26 cellular contexts compared by ENCODE assay signal in genomic region chr1:89955311-89955710, GRCh38. TPM values are rescaled to one million over a fixed set of nuclear protein-coding genes. Genes with fewer than 3 reads are reported as not detected.
A peak's percentile ranks its signal among the peaks of the same experiment; 100 is the strongest.
DNase-seq lines count a peak whose midpoint lies in the region; ATAC-seq and TF ChIP-seq lines count a peak whose summit lies in the region.
"Had no signal": no experiment of that assay in that cellular context is flagged by ENCODE, and none has a peak within 500 bp of the region (broad histone marks: within the 10 kb centered on the region; RNA-seq: fewer than 3 reads in every experiment).

No MANE protein-coding gene starts in this region.

- H3K9me2 ChIP-seq in PC-9 (ENCODE audit: insufficient read depth) = no peaks in the 10 kb centered on the region

- H3K79me2 ChIP-seq in PC-9 (ENCODE audit: low read depth) (peaks cover 26% of the 10 kb centered on the region), trophoblast cell (ENCODE audit: control insufficient read depth, insufficient read depth, low read length, poor library complexity) (peaks cover 2% of the 10 kb centered on the region)

- no CpG with 5 or more reads among the region's 1 CpG for WGBS in trophoblast cell (ENCODE audit: extremely low coverage, insufficient coverage, insufficient read length)

- no peak overlapping the region for H3K23ac ChIP-seq in trophoblast cell (ENCODE audit: low read length)

- H3K9me3 ChIP-seq in Caco-2 = no peaks in the 10 kb centered on the region
- H3K9me3 ChIP-seq in HUES48 (ENCODE audit: control insufficient read depth, insufficient read depth, low read length) = peaks cover 5% of the 10 kb centered on the region; the same call in 1 of the 2 replicates
- H3K9me3 ChIP-seq in PC-9 (ENCODE audit: insufficient read depth, low read depth) = peaks cover 12% of the 10 kb centered on the region
- H3K9me3 ChIP-seq in trophoblast cell (ENCODE audit: insufficient read depth, low read depth, low read length) = no peaks in the 10 kb centered on the region

- no peak overlapping the region for H2BK120ac ChIP-seq in trophoblast cell (ENCODE audit: insufficient read depth, low read length, poor library complexity)

- no peak overlapping the region for H3K4me3 ChIP-seq in Caco-2 (ENCODE audit: low read depth, low read length)
- no peak overlapping the region for H3K4me3 ChIP-seq in HUES48 (ENCODE audit: low read depth, low read length)
- peak overlapping the region; percentile 32 for H3K4me3 ChIP-seq in PC-9
- H3K4me3 ChIP-seq in trophoblast cell (ENCODE audit: low read depth, low read length) = no peak overlapping the region
- H3K4me3 ChIP-seq: GM12878, SK-N-MC had no signal

- H3K27me3 Mint-ChIP-seq in Caco-2 (ENCODE audit: insufficient read depth, unreplicated experiment) (no peaks in the 10 kb centered on the region), chondrocyte (ENCODE audit: low read depth) (no peaks in the 10 kb centered on the region)
- H3K27me3 Mint-ChIP-seq: CD4-positive, CD25-positive, alpha-beta regulatory T cell had no signal

- peak overlapping the region; percentile 14 for H3K27ac Mint-ChIP-seq in Caco-2 (ENCODE audit: unreplicated experiment)
- H3K27ac Mint-ChIP-seq in chondrocyte (ENCODE audit: unreplicated experiment) = no peak overlapping the region
- H3K27ac Mint-ChIP-seq: CD4-positive, CD25-positive, alpha-beta regulatory T cell had no signal

- no peak overlapping the region for H3K4ac ChIP-seq in trophoblast cell (ENCODE audit: low read depth, low read length)

- intact Hi-C loops in Caco-2 (cut with micrococcal nuclease; ENCODE audit: unreplicated experiment) (loop anchor here (2.0 kb wide), 1 partner anchor 31 kb away; no protein-coding TSS in a partner anchor), PC-9 (cut with micrococcal nuclease; ENCODE audit: unreplicated experiment) (no loop called here)

- H3K27me3 ChIP-seq in Caco-2 (replicated peaks; ENCODE audit: control insufficient read depth, insufficient read depth, low read length) (no peaks in the 10 kb centered on the region), HUES48 (ENCODE audit: control insufficient read depth, insufficient read depth, low read length) (no peaks in the 10 kb centered on the region), PC-9 (ENCODE audit: insufficient read depth, low read depth) (no peaks in the 10 kb centered on the region), trophoblast cell (ENCODE audit: insufficient read depth, low read length) (no peaks in the 10 kb centered on the region)

- peak overlapping the region; percentile 48 for H3K4me3 Mint-ChIP-seq in Caco-2 (ENCODE audit: unreplicated experiment)
- H3K4me3 Mint-ChIP-seq in chondrocyte (ENCODE audit: unreplicated experiment) = no peak overlapping the region
- H3K4me3 Mint-ChIP-seq: CD4-positive, CD25-positive, alpha-beta regulatory T cell had no signal

- peaks cover 49% of the 10 kb centered on the region for H3F3A ChIP-seq in PC-9 (ENCODE audit: insufficient read depth, low read depth)

- H3K36me3 Mint-ChIP-seq in Caco-2 (ENCODE audit: insufficient read depth, unreplicated experiment) (no peaks in the 10 kb centered on the region), chondrocyte (ENCODE audit: low read depth) (no peaks in the 10 kb centered on the region)
- H3K36me3 Mint-ChIP-seq: CD4-positive, CD25-positive, alpha-beta regulatory T cell had no signal

- no peak overlapping the region for H4K8ac ChIP-seq in trophoblast cell (ENCODE audit: low read depth, low read length)

- TF ChIP-seq CTCF in Caco-2 (IDR thresholded peaks at IDR 0.05; ENCODE audit: insufficient read depth in 1 of 2, low read depth in 1 of 2, low read length in 1 of 2, severe bottlenecking in 1 of 2, unreplicated experiment in 1 of 2) = no peak
- no peak for TF ChIP-seq CTCF in PC-9 (conservative IDR thresholded peaks at IDR 0.05)
- TF ChIP-seq CTCF in chondrocyte (IDR thresholded peaks at IDR 0.05) = no peak

- no peak overlapping the region for H3K14ac ChIP-seq in trophoblast cell (ENCODE audit: low read length)

- CTCF ChIA-PET in Caco-2 (lab: Charles Lee) (no interaction called here), PC-9 (lab: Charles Lee) (no interaction called here)

- no peak overlapping the region for H2AK5ac ChIP-seq in trophoblast cell (ENCODE audit: low read length)

- POLR2A ChIA-PET in Caco-2 (lab: Charles Lee) (no interaction called here), PC-9 (lab: Charles Lee; ENCODE audit: unreplicated experiment) (interaction anchor here (0.7 kb wide), 1 partner anchor 17 kb away, joined by 3 read pairs; no protein-coding TSS in a partner anchor)

- H4K20me1 ChIP-seq in PC-9 (ENCODE audit: insufficient read depth) = no peaks in the 10 kb centered on the region

- H3K9ac ChIP-seq in HUES48 (ENCODE audit: low read depth, low read length) = no peak overlapping the region
- H3K9ac ChIP-seq in trophoblast cell (ENCODE audit: low read length) = peak overlapping the region; percentile 9

- H3K79me1 ChIP-seq in trophoblast cell (ENCODE audit: low read length) = peaks cover 15% of the 10 kb centered on the region

- H2AFZ ChIP-seq in PC-9 (no peak overlapping the region), trophoblast cell (ENCODE audit: insufficient read depth, low read length, poor library complexity) (no peak overlapping the region)

- H3K4me1 Mint-ChIP-seq in Caco-2 (ENCODE audit: low read depth, unreplicated experiment) (peaks cover 22% of the 10 kb centered on the region), chondrocyte (ENCODE audit: low read depth) (peaks cover 19% of the 10 kb centered on the region)

- ATAC-seq in HG03521 (IDR thresholded peaks at IDR 0.05; ENCODE audit: unreplicated experiment) (no peak), GM19328 (IDR thresholded peaks at IDR 0.05; ENCODE audit: unreplicated experiment) (no peak)
- ATAC-seq: GM12878 had no signal

- no peak overlapping the region for H2BK12ac ChIP-seq in trophoblast cell (ENCODE audit: low read length)

- no peak overlapping the region for H4K12ac ChIP-seq in trophoblast cell (ENCODE audit: low read depth, low read length)

- H3K18ac ChIP-seq in trophoblast cell (ENCODE audit: low read length) = no peak overlapping the region

- BruUV-seq in Caco-2 (replicated peaks; lab: Mats Ljungman, UMichigan) = no TSS peak
- BruUV-seq in PC-9 (replicated peaks; lab: Mats Ljungman, UMichigan) = no TSS peak

- H2BK5ac ChIP-seq in trophoblast cell (ENCODE audit: low read depth, low read length, poor library complexity) = no peak overlapping the region

- peak overlapping the region; percentile 66 for H3K27ac ChIP-seq in HUES48 (ENCODE audit: low read depth, low read length)
- H3K27ac ChIP-seq in PC-9 = peak overlapping the region; percentile 94
- peak overlapping the region; percentile 89 for H3K27ac ChIP-seq in trophoblast cell (ENCODE audit: low read depth, low read length)
- H3K27ac ChIP-seq: SK-N-MC had no signal

- H3K4me1 ChIP-seq in Caco-2 (peaks cover 52% of the 10 kb centered on the region), HUES48 (ENCODE audit: control insufficient read depth, insufficient read depth, low read length) (peaks cover 36% of the 10 kb centered on the region), PC-9 (replicated peaks; ENCODE audit: insufficient read depth) (peaks cover 71% of the 10 kb centered on the region), trophoblast cell (ENCODE audit: control insufficient read depth in 1 of 2, insufficient read depth in 2 of 2, low read length in 2 of 2) (peaks cover 10 to 22% of the 10 kb centered on the region in 2 experiments)

- peak overlapping the region; percentile 71 for H4K91ac ChIP-seq in trophoblast cell (ENCODE audit: low read depth, low read length)

- DNase-seq in Caco-2 (no peak), PC-9 (peak in 1 of 2 experiments; percentile 64), trophoblast cell (peak; percentile 85 to 88), chondrocyte (ENCODE audit: low spot score) (no peak)
- no peak for DNase-seq in activated CD4-positive, alpha-beta T cell treated with anti-CD3 and anti-CD28 coated beads for 1 hour
- DNase-seq: 8988T; ACHN; CD4-positive, CD25-positive, alpha-beta regulatory T cell; DMS53; GDM1; Kasumi-1; MV-4-11; NCI-H1105; NCI-H146; NCI-H1930; NCI-H2107; NCI-H446; NCI-H524 treated with DMSO at 0.1 percent for 48 hours; NCI-H774; NK-92 treated with Interleukin-12 subunit alpha and Interleukin-12 subunit beta, amount 100 ng/mL, for 24 hours; SIG-M5 had no signal

- H3K9me3 Mint-ChIP-seq in Caco-2 (ENCODE audit: unreplicated experiment) (no peaks in the 10 kb centered on the region), chondrocyte (ENCODE audit: low read depth) (peaks cover 8% of the 10 kb centered on the region)

- peak overlapping the region; percentile 60 for H3K4me2 ChIP-seq in PC-9
- H3K4me2 ChIP-seq in trophoblast cell (ENCODE audit: low read length) = peak overlapping the region; percentile 51

- H3K36me3 ChIP-seq in Caco-2 (ENCODE audit: control insufficient read depth, insufficient read depth, low read length) (no peaks in the 10 kb centered on the region), HUES48 (ENCODE audit: control insufficient read depth, insufficient read depth, low read length) (no peaks in the 10 kb centered on the region), PC-9 (ENCODE audit: low read depth) (peaks cover 21% of the 10 kb centered on the region; the same call in 1 of the 2 replicates), trophoblast cell (ENCODE audit: control insufficient read depth in 1 of 2, insufficient read depth in 2 of 2, low read length in 2 of 2) (no peaks in the 10 kb centered on the region)

RNA-seq across cellular contexts. Expression of gene ZNF326, which starts 39.6 kb away (rescaled TPM):
- total RNA-seq in Caco-2 (2022) (31.7 and 32.3 TPM in 2 replicates), PC-9 (2021) (23.2 and 26.2 TPM in 2 replicates), chondrocyte (17.9 to 30.0 TPM (median 19.3 TPM) in 3 replicates)
- polyA plus RNA-seq in trophoblast cell (2013) = 26.8 and 27.1 TPM in 2 replicates

Comparison
In these comparisons a context has a peak if more than half of its experiments do, and no peak if none do; other contexts are left out.
1. DNase-seq: peak in trophoblast cell (2 of 2); none in Caco-2 (0 of 2), chondrocyte (single experiment) and activated CD4-positive, alpha-beta T cell treated with anti-CD3 and anti-CD28 coated beads for 1 hour (single experiment).
2. Peak in every context shown above with its lines, with median percentiles within 50 percentile points of each other: H3K27ac ChIP-seq.